8 cellular contexts compared by ENCODE assay signal in genomic region chr12:40622246-40622838, GRCh38.
DNase-seq lines count a peak whose midpoint lies in the region; ATAC-seq and TF ChIP-seq lines count a peak whose summit lies in the region.

No MANE protein-coding gene starts in this region.

- H3K4me1 ChIP-seq in gastrocnemius medialis: no peaks in the 10 kb centered on the region

- H3K4me3 Mint-ChIP-seq in activated CD8-positive, alpha-beta T cell treated with anti-CD3 and anti-CD28 coated beads, Interleukin-2, amount 10 ng/mL, durations not matched to agents 7 days and 5 days: no peak overlapping the region
- H3K4me3 Mint-ChIP-seq in glutamatergic neuron (ENCODE audit: unreplicated experiment): no peak overlapping the region

- CTCF ChIA-PET in activated CD8-positive, alpha-beta T cell treated with anti-CD3 and anti-CD28 coated beads, Interleukin-2, amount 10 ng/mL, durations not matched to agents 7 days and 5 days (lab: Charles Lee): no interaction called here

- H3K27me3 Mint-ChIP-seq in activated CD8-positive, alpha-beta T cell treated with anti-CD3 and anti-CD28 coated beads, Interleukin-2, amount 10 ng/mL, durations not matched to agents 7 days and 5 days (ENCODE audit: low read depth): no peaks in the 10 kb centered on the region
- H3K27me3 Mint-ChIP-seq in glutamatergic neuron (ENCODE audit: unreplicated experiment): no peaks in the 10 kb centered on the region

- in situ Hi-C loops in gastrocnemius medialis (cut with MboI; ENCODE audit: low sequenced_read_pairs in 4 of 4): loop anchor here in 1 of 4 donors (5.0 kb wide), 1 partner anchor 300 kb away; no protein-coding TSS in a partner anchor

- DNase-seq in EH (ENCODE audit: low read depth) (peak; percentile 41), GOT3 (lab: John Stamatoyannopoulos, UW) (peak; percentile 86), NCI-H146 treated with DMSO at 0.1 percent for 48 hours (lab: John Stamatoyannopoulos, UW; ENCODE audit: unreplicated experiment) (peak; percentile 5), glutamatergic neuron (peak; percentile 66), putamen (ENCODE audit: low spot score) (peak; percentile 23), gastrocnemius medialis (no peak)
- DNase-seq in activated CD8-positive, alpha-beta T cell treated with anti-CD3 and anti-CD28 coated beads, Interleukin-2, amount 10 ng/mL, durations not matched to agents 7 days and 5 days: peak; percentile 36

- no peaks in the 10 kb centered on the region for H3K4me1 Mint-ChIP-seq in activated CD8-positive, alpha-beta T cell treated with anti-CD3 and anti-CD28 coated beads, Interleukin-2, amount 10 ng/mL, durations not matched to agents 7 days and 5 days (ENCODE audit: low read depth)
- peaks cover under 1% of the 10 kb centered on the region for H3K4me1 Mint-ChIP-seq in glutamatergic neuron (ENCODE audit: low read depth, unreplicated experiment)

- H3K36me3 ChIP-seq in gastrocnemius medialis: no peaks in the 10 kb centered on the region

- TF ChIP-seq POLR2A in gastrocnemius medialis (IDR thresholded peaks at IDR 0.05): no peak

- POLR2A ChIA-PET in activated CD8-positive, alpha-beta T cell treated with anti-CD3 and anti-CD28 coated beads, Interleukin-2, amount 10 ng/mL, durations not matched to agents 7 days and 5 days (lab: Charles Lee): no interaction called here

- H3K36me3 Mint-ChIP-seq in activated CD8-positive, alpha-beta T cell treated with anti-CD3 and anti-CD28 coated beads, Interleukin-2, amount 10 ng/mL, durations not matched to agents 7 days and 5 days (ENCODE audit: low read depth): no peaks in the 10 kb centered on the region
- H3K36me3 Mint-ChIP-seq in glutamatergic neuron (ENCODE audit: unreplicated experiment): no peaks in the 10 kb centered on the region

- no peaks in the 10 kb centered on the region for H3K9me3 Mint-ChIP-seq in activated CD8-positive, alpha-beta T cell treated with anti-CD3 and anti-CD28 coated beads, Interleukin-2, amount 10 ng/mL, durations not matched to agents 7 days and 5 days (ENCODE audit: insufficient read depth)
- no peaks in the 10 kb centered on the region for H3K9me3 Mint-ChIP-seq in glutamatergic neuron (ENCODE audit: unreplicated experiment)

- H3K27ac Mint-ChIP-seq in activated CD8-positive, alpha-beta T cell treated with anti-CD3 and anti-CD28 coated beads, Interleukin-2, amount 10 ng/mL, durations not matched to agents 7 days and 5 days: no peak overlapping the region
- H3K27ac Mint-ChIP-seq in glutamatergic neuron (ENCODE audit: unreplicated experiment): no peak overlapping the region

- no peak overlapping the region for H3K27ac ChIP-seq in gastrocnemius medialis

- intact Hi-C loops in gastrocnemius medialis (cut with DNase I; ENCODE audit: low total_unique reads): loop anchor here (5.0 kb wide), 1 partner anchor 300 kb away; no protein-coding TSS in a partner anchor

- ATAC-seq in activated CD8-positive, alpha-beta T cell treated with anti-CD3 and anti-CD28 coated beads, Interleukin-2, amount 10 ng/mL, durations not matched to agents 7 days and 5 days: no peak
- ATAC-seq in gastrocnemius medialis: no peak
- no peak for ATAC-seq in activated CD4-positive, CD25-positive, alpha-beta regulatory T cell treated with anti-CD3 and anti-CD28 coated beads, Interleukin-2, amount 50 U/mL, for 24 hours

- no peaks in the 10 kb centered on the region for H3K9me3 ChIP-seq in gastrocnemius medialis

- no peaks in the 10 kb centered on the region for H3K27me3 ChIP-seq in gastrocnemius medialis

- H3K4me3 ChIP-seq in gastrocnemius medialis: no peak overlapping the region

- peak; percentile 89 for TF ChIP-seq CTCF in glutamatergic neuron (IDR thresholded peaks at IDR 0.05; ENCODE audit: partially characterized antibody, unreplicated experiment)
- peak in 2 of 5 experiments; percentile 27 to 42 for TF ChIP-seq CTCF in gastrocnemius medialis (IDR thresholded peaks at IDR 0.05 in 4 of 5, conservative IDR thresholded peaks at IDR 0.05 in 1 of 5)

Comparison
In these comparisons a context has a peak if more than half of its experiments do, and no peak if none do; other contexts are left out.
1. DNase-seq: peak in EH (single experiment), GOT3 (single experiment), NCI-H146 treated with DMSO at 0.1 percent for 48 hours (single experiment), activated CD8-positive, alpha-beta T cell treated with anti-CD3 and anti-CD28 coated beads, Interleukin-2, amount 10 ng/mL, durations not matched to agents 7 days and 5 days (single experiment), glutamatergic neuron (single experiment) and putamen (single experiment); none in gastrocnemius medialis (0 of 2).